ENCODE assay signal across 8 cellular contexts in the genomic region with DNA sequence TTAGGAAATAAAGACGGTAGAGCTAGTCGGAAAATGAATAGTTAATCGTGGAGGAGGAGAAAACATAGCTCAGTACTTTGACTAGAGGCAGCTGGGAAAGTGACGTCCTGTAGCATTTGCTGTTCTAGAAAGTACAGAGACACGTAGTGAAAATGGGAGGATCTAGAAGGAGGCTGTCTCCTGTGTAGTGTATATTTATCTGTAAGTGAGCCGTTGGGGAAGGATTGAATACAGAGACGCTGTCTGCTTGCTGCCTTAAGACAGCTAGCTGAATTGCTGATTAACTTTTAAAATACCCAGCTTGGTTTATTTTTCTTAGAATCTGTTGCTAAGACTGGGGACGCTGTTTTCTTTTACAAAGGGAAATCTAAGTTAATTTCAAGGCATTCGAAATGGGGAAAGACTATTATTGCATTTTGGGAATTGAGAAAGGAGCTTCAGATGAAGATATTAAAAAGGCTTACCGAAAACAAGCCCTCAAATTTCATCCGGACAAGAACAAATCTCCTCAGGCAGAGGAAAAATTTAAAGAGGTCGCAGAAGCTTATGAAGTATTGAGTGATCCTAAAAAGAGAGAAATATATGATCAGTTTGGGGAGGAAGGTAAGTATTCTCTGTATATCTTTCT. TPM values are rescaled to one million over a fixed set of nuclear protein-coding genes. Genes with fewer than 3 reads are reported as not detected.
DNase-seq lines count a peak whose midpoint lies in the region; ATAC-seq lines count a peak whose summit lies in the region.

TSS of gene DNAJB4 (plus strand) at position 221 of the 628 bp plus-strand sequence. CDS start at position 393, 172 bp downstream.

- intact Hi-C loops in left cardiac atrium (cut with DNase I), result loop anchor here in 1 of 2 donors (1.0 to 5.0 kb wide), 2 partner anchors 26 to 107 kb away; partner anchors contain the start of gene FUBP1

- peak; percentile 97 for DNase-seq in DMS 273 (lab: John Stamatoyannopoulos, UW; ENCODE audit: unreplicated experiment)
- DNase-seq in SK-N-DZ (ENCODE audit: low spot score), result peak; percentile 83
- peak; percentile 63 for DNase-seq in left cardiac atrium
- peak; percentile 89 to 96 for DNase-seq in trophoblast cell
- DNase-seq in NCI-H1092 treated with DMSO at 0.1 percent for 48 hours (lab: John Stamatoyannopoulos, UW), result no peak

- no peak within 1 kb of the TSS for H4K12ac ChIP-seq in trophoblast cell (ENCODE audit: low read depth, low read length)

- no peak within 1 kb of the TSS for H3K23ac ChIP-seq in trophoblast cell (ENCODE audit: low read length)

- H3K9me3 ChIP-seq in HUES64 (ENCODE audit: insufficient read depth, low read depth, low read length), result no peaks in the 10 kb centered on the region
- H3K9me3 ChIP-seq in trophoblast cell (ENCODE audit: insufficient read depth, low read depth, low read length), result no peaks in the 10 kb centered on the region

- H3K27ac ChIP-seq in HUES64 (ENCODE audit: low read depth, low read length) (peak within 1 kb of the TSS; percentile 90), angular gyrus (ENCODE audit: low read depth, low read length) (peak within 1 kb of the TSS; percentile 82), trophoblast cell (ENCODE audit: low read depth, low read length) (no peak within 1 kb of the TSS)

- H3K4me2 ChIP-seq in trophoblast cell (ENCODE audit: low read length), result peak within 1 kb of the TSS; percentile 67

- H4K91ac ChIP-seq in trophoblast cell (ENCODE audit: low read depth, low read length), result no peak within 1 kb of the TSS

- H3K4me1 ChIP-seq in HUES64 (ENCODE audit: insufficient read depth, low read length) (peaks cover 31% of the 10 kb centered on the region), trophoblast cell (ENCODE audit: control insufficient read depth in 1 of 2, insufficient read depth in 2 of 2, low read length in 2 of 2) (no peaks in the 10 kb centered on the region)

- H3K4me3 ChIP-seq in HUES64 (ENCODE audit: low read length) (peak within 1 kb of the TSS; percentile 55), trophoblast cell (ENCODE audit: low read depth, low read length) (no peak within 1 kb of the TSS)

- no peak within 1 kb of the TSS for H2BK12ac ChIP-seq in trophoblast cell (ENCODE audit: low read length)

- H3K79me1 ChIP-seq in trophoblast cell (ENCODE audit: low read length), result no peaks in the 10 kb centered on the region

- no peaks in the 10 kb centered on the region for H3K36me3 ChIP-seq in HUES64 (ENCODE audit: insufficient read depth, low read length)
- H3K36me3 ChIP-seq in trophoblast cell (ENCODE audit: control insufficient read depth in 1 of 2, insufficient read depth in 2 of 2, low read length in 2 of 2), result no peaks in the 10 kb centered on the region

- no peak within 1 kb of the TSS for H2AFZ ChIP-seq in trophoblast cell (ENCODE audit: insufficient read depth, low read length, poor library complexity)

- H2AK5ac ChIP-seq in trophoblast cell (ENCODE audit: low read length), result no peak within 1 kb of the TSS

- H2BK5ac ChIP-seq in trophoblast cell (ENCODE audit: low read depth, low read length, poor library complexity), result no peak within 1 kb of the TSS

- no peak within 1 kb of the TSS for H3K4ac ChIP-seq in trophoblast cell (ENCODE audit: low read depth, low read length)

- H3K9ac ChIP-seq in HUES64 (ENCODE audit: low read depth, low read length) (peak within 1 kb of the TSS; percentile 93), trophoblast cell (ENCODE audit: low read length) (no peak within 1 kb of the TSS)

- 19% methylated on average over 11 of the region's 12 CpGs for WGBS in HUES64
- WGBS in trophoblast cell (ENCODE audit: extremely low coverage, insufficient coverage, insufficient read length), result no CpG with 5 or more reads among the region's 12 CpGs

- H3K79me2 ChIP-seq in trophoblast cell (ENCODE audit: control insufficient read depth, insufficient read depth, low read length, poor library complexity), result no peaks in the 10 kb centered on the region

- no peak within 1 kb of the TSS for H3K14ac ChIP-seq in trophoblast cell (ENCODE audit: low read length)

- no peak within 1 kb of the TSS for H3K18ac ChIP-seq in trophoblast cell (ENCODE audit: low read length)

- H4K8ac ChIP-seq in trophoblast cell (ENCODE audit: low read depth, low read length), result no peak within 1 kb of the TSS

- H3K27me3 ChIP-seq in HUES64 (ENCODE audit: insufficient read depth, low read length) (no peaks in the 10 kb centered on the region), trophoblast cell (ENCODE audit: insufficient read depth, low read length) (no peaks in the 10 kb centered on the region)

- ATAC-seq in GM21515 (IDR thresholded peaks at IDR 0.05; ENCODE audit: unreplicated experiment) (peak; percentile 98), left cardiac atrium (peak; percentile 99 to 100)

- H2BK120ac ChIP-seq in trophoblast cell (ENCODE audit: insufficient read depth, low read length, poor library complexity), result no peak within 1 kb of the TSS

RNA-seq across cellular contexts. Expression of gene DNAJB4, which starts in this region (rescaled TPM):
- polyA plus RNA-seq in HUES64 (2013, experiment 1 of 2), result 11.4 TPM
- polyA plus RNA-seq in HUES64 (2013, experiment 2 of 2), result 13.6 TPM
- polyA plus RNA-seq in SK-N-DZ (2014; cell fraction: cytosol; rRNA removed), result 15.3 and 16.8 TPM in 2 replicates
- polyA plus RNA-seq in SK-N-DZ (2014; cell fraction: nucleus; rRNA removed), result 13.8 and 19.4 TPM in 2 replicates
- total RNA-seq in left cardiac atrium, result 100 to 1,000 TPM in 1 of 2 donors, 10 to 100 TPM in 1; 78.6 to 105 TPM
- 14.4 and 14.5 TPM in 2 replicates for polyA plus RNA-seq in trophoblast cell (2013)
